In the genomic region with DNA sequence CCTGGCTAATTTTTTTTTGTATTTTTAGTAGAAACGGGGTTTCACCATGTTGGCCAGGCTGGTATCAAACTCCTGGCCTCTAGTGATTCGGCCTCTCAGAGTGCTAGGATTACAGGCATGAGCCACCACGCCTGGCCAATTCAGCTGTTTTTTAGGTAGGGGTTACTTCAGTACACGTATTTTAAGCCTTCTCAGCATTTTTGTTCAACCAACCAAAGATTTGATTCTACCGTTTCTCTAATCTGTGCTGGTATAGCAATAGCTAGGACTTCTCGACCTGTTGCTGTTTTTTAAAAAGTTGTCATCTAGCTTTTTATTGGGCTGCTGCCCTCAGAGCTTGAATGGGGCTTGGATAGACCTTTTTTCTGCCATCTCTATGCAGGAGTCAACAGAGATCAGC, we compare ENCODE assay signal across 31 cellular contexts. TPM values are rescaled to one million over a fixed set of nuclear protein-coding genes. Genes with fewer than 3 reads are reported as not detected.
"Had no signal": no experiment of that assay in that cellular context is flagged by ENCODE, and none has a peak within 500 bp of the region (broad histone marks: within the 10 kb centered on the region; RNA-seq: fewer than 3 reads in every experiment).

No MANE protein-coding gene starts in this region.

- H3K9me3 ChIP-seq: ascending aorta, MG63 had no signal

- H3K27me3 ChIP-seq: ascending aorta, cardiac muscle cell, MG63 had no signal

- DNase-seq: activated CD4-positive, alpha-beta T cell treated with anti-CD3 and anti-CD28 coated beads for 1 hour; activated CD4-positive, alpha-beta T cell treated with anti-CD3 and anti-CD28 coated beads for 48 hours; activated CD4-positive, CD25-positive, alpha-beta regulatory T cell; activated CD8-positive, alpha-beta T cell treated with anti-CD3 and anti-CD28 coated beads for 36 hours; activated effector memory CD4-positive, alpha-beta T cell treated with anti-CD3 and anti-CD28 coated beads, Interleukin-2, amount 50 U/mL, for 16 hours; activated naive CD4-positive, alpha-beta T cell; activated naive CD8-positive, alpha-beta T cell treated with anti-CD3 and anti-CD28 coated beads, Interleukin-2, amount 10 ng/mL, durations not matched to agents 7 days and 5 days; activated T-cell treated with anti-CD3 and anti-CD28 coated beads, Interleukin-2, amount 50 U/mL, for 1 hour; activated T-cell treated with anti-CD3 and anti-CD28 coated beads, Interleukin-2, amount 50 U/mL, for 72 hours; amygdala; Kasumi-1; MG63; NCI-H1048; NCI-H1105 treated with DMSO at 0.1 percent for 48 hours; NCI-H1436; NCI-H1694; NCI-H1930; NCI-H2081 treated with DMSO at 0.1 percent for 48 hours; NCI-H226; NCI-H446 treated with DMSO at 0.1 percent for 48 hours; NCI-H524; SIG-M5; SW 1271; T1000; WERI-Rb-1 had no signal

- H3K36me3 ChIP-seq: cardiac muscle cell, MG63, WERI-Rb-1 had no signal

- H3K27ac ChIP-seq: ascending aorta, cardiac muscle cell, WERI-Rb-1 had no signal

- H3K4me1 ChIP-seq: ascending aorta had no signal

- ATAC-seq: activated CD8-positive, alpha-beta T cell treated with anti-CD3 and anti-CD28 coated beads for 36 hours; activated T-cell treated with anti-CD3 and anti-CD28 coated beads, Interleukin-2, amount 50 U/mL, for 72 hours; activated T-helper 17 cell treated with anti-CD3 and anti-CD28 coated beads, Interleukin-2, amount 50 U/mL, for 72 hours; Panc1; SK-N-SH treated with all-trans-retinoic acid at 6 μM for 48 hours had no signal

- H3K4me3 ChIP-seq: ascending aorta, cardiac muscle cell, MG63 had no signal

RNA-seq across cellular contexts. Expression of gene PROSER2, which starts 34.9 kb away (rescaled TPM):
- total RNA-seq: T-helper 1 cell treated with Interleukin-12 subunit alpha and Interleukin-12 subunit beta and Interleukin-4 antibody, amounts not matched to agents 30 ng/mL and 1 ng/mL, for 36 hours had no signal
